Comparison of ENCODE assay signal across 2 cellular contexts in genomic region chr5:135881244-135881643, GRCh38.
TF ChIP-seq lines count a peak whose summit lies in the region.

No MANE protein-coding gene starts in this region.

TF ChIP-seq in H1, 55 proteins besides CTCF, POLR2A, EP300 and RAD21:
- no peak for TF ChIP-seq GABPA (IDR thresholded peaks at IDR 0.05; ENCODE audit: borderline replicate concordance, insufficient read depth, low read length)
- no peak for TF ChIP-seq EGR1 (IDR thresholded peaks at IDR 0.05; ENCODE audit: borderline replicate concordance, low read depth, low read length)
- TF ChIP-seq SIN3A (conservative IDR thresholded peaks at IDR 0.05 in 1 of 2, IDR thresholded peaks at IDR 0.05 in 1 of 2; ENCODE audit: low read depth in 1 of 2, low read length in 2 of 2), result no peak
- TF ChIP-seq JUND (IDR thresholded peaks at IDR 0.05; ENCODE audit: low read length), result no peak
- TF ChIP-seq ZNF274 (IDR thresholded peaks at IDR 0.05; ENCODE audit: borderline replicate concordance, extremely low read depth, low read length), result no peak
- TF ChIP-seq BCL11A (IDR thresholded peaks at IDR 0.05; ENCODE audit: low read depth in 2 of 2, low read length in 2 of 2), result no peak
- no peak for TF ChIP-seq SUZ12 (IDR thresholded peaks at IDR 0.05; ENCODE audit: low read length)
- TF ChIP-seq CHD1 (IDR thresholded peaks at IDR 0.05; ENCODE audit: low read depth, low read length), result no peak
- TF ChIP-seq SAP30 (IDR thresholded peaks at IDR 0.05; ENCODE audit: insufficient read depth, insufficient replicate concordance, low read length), result no peak
- TF ChIP-seq HDAC2 (IDR thresholded peaks at IDR 0.05; ENCODE audit: borderline replicate concordance in 1 of 2, low read depth in 2 of 2, low read length in 2 of 2), result no peak
- TF ChIP-seq ATF2 (IDR thresholded peaks at IDR 0.05; ENCODE audit: low read length), result no peak
- no peak for TF ChIP-seq TBP (IDR thresholded peaks at IDR 0.05; ENCODE audit: low read depth, low read length)
- TF ChIP-seq MAFK (IDR thresholded peaks at IDR 0.05; ENCODE audit: low read depth, low read length), result no peak
- no peak for TF ChIP-seq TEAD4 (IDR thresholded peaks at IDR 0.05; ENCODE audit: low read depth, low read length)
- TF ChIP-seq CHD2 (IDR thresholded peaks at IDR 0.05; ENCODE audit: low read length), result no peak
- TF ChIP-seq RNF2 (IDR thresholded peaks at IDR 0.05; ENCODE audit: borderline replicate concordance, low read depth, low read length, missing control alignments, poor library complexity, severe bottlenecking), result no peak

TF ChIP-seq in SK-N-SH treated with all-trans-retinoic acid at 6 μM for 48 hours, 23 proteins besides CTCF, POLR2A, EP300 and RAD21:
- TF ChIP-seq TSHZ2 (CRISPR knock-in tag; IDR thresholded peaks at IDR 0.05) (no peak), ZNF8 (CRISPR knock-in tag; IDR thresholded peaks at IDR 0.05) (no peak), ZNF565 (CRISPR knock-in tag; conservative IDR thresholded peaks at IDR 0.05; ENCODE audit: low read depth) (no peak), ESRRG (CRISPR knock-in tag; IDR thresholded peaks at IDR 0.05) (no peak), TOX (CRISPR knock-in tag; IDR thresholded peaks at IDR 0.05; ENCODE audit: borderline replicate concordance) (no peak), OSR1 (CRISPR knock-in tag; IDR thresholded peaks at IDR 0.05) (no peak), GLIS3 (CRISPR knock-in tag; IDR thresholded peaks at IDR 0.05) (no peak), POU6F1 (CRISPR knock-in tag; IDR thresholded peaks at IDR 0.05; ENCODE audit: borderline replicate concordance, low read depth) (no peak), ARNTL (CRISPR knock-in tag; IDR thresholded peaks at IDR 0.05; ENCODE audit: borderline replicate concordance, low read depth) (no peak), CREB5 (CRISPR knock-in tag; IDR thresholded peaks at IDR 0.05; ENCODE audit: low read depth) (no peak), ISL1 (CRISPR knock-in tag; IDR thresholded peaks at IDR 0.05) (no peak), RARB (CRISPR knock-in tag; IDR thresholded peaks at IDR 0.05) (no peak), CSRNP3 (CRISPR knock-in tag; IDR thresholded peaks at IDR 0.05) (no peak), TCF4 (CRISPR knock-in tag; IDR thresholded peaks at IDR 0.05; ENCODE audit: borderline replicate concordance) (no peak)
